25 cellular contexts compared by ENCODE assay signal in the genomic region with DNA sequence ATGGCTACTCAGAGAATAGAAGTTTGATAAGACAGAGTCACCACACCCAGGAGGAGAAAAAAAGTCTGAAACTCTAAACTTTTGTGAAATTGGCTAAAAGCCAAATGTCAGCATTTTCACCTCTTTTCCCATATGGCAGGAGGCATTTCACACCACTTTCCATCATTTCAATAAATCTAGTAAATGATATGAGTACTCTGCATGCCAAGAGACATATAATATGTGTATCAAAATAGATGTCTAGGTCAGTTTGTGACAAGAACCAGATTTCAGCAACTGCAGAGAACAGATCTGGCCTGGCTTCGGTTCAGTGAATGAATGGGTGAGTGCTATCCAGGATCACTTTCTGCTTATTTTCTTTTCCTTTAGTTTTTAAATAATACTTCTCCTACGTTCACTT.
"Had no signal": no experiment of that assay in that cellular context is flagged by ENCODE, and none has a peak within 500 bp of the region (broad histone marks: within the 10 kb centered on the region; RNA-seq: fewer than 3 reads in every experiment).

No MANE protein-coding gene starts in this region.

- H3K27me3 ChIP-seq: foreskin keratinocyte, gastroesophageal sphincter, heart left ventricle, hepatocyte, left lung, neural progenitor cell, sigmoid colon, stomach, thyroid gland, vagina had no signal

- DNase-seq: effector CD8-positive, alpha-beta T cell; endodermal cell; foreskin keratinocyte; heart left ventricle; kidney; mesenchymal stem cell; mucosa of descending colon; naive B cell; sigmoid colon; stimulated activated CD4-positive, alpha-beta T cell treated with anti-CD3 and anti-CD28 coated beads, Interleukin-2, amount 100 ng/mL, for 24 hours; stimulated activated CD4-positive, alpha-beta T cell treated with anti-CD3 and anti-CD28 coated beads, Interleukin-4, amount 100 ng/mL, for 24 hours; stimulated activated naive CD4-positive, alpha-beta T cell treated with Interleukin-2 at 50 U/mL for 16 hours; stomach; thyroid gland had no signal

- H3K9me3 Mint-ChIP-seq: dendritic cell treated with granulocyte-macrophage colony-stimulating factor and Interleukin-4, amounts not matched to agents 40 ng/mL and 50 ng/mL, for 4 days; endodermal cell; mesothelial cell of epicardium; naive B cell; natural killer cell treated with Interleukin-12 subunit alpha and Interleukin-12 subunit beta and Interleukin-15 and Interleukin-18, amount 100 ng/mL, for 72 hours; neural progenitor cell; stimulated activated effector memory CD8-positive, alpha-beta T cell treated with anti-CD3 and anti-CD28 coated beads, Interleukin-12 subunit alpha, Interleukin-12 subunit beta, amount 100 ng/mL, for 72 hours had no signal

- H3K4me1 ChIP-seq: left lung, parathyroid adenoma, thyroid gland had no signal

- H3K4me1 Mint-ChIP-seq: naive B cell; stimulated activated effector memory CD8-positive, alpha-beta T cell treated with anti-CD3 and anti-CD28 coated beads, Interleukin-12 subunit alpha, Interleukin-12 subunit beta, amount 100 ng/mL, for 72 hours had no signal

- H3K9ac ChIP-seq: neural progenitor cell, parathyroid adenoma had no signal

- H3K27ac Mint-ChIP-seq: dendritic cell treated with granulocyte-macrophage colony-stimulating factor and Interleukin-4, amounts not matched to agents 40 ng/mL and 50 ng/mL, for 4 days; endodermal cell; mesothelial cell of epicardium; naive B cell; natural killer cell treated with Interleukin-12 subunit alpha and Interleukin-12 subunit beta and Interleukin-15 and Interleukin-18, amount 100 ng/mL, for 72 hours; neural progenitor cell; progenitor cell of endocrine pancreas; stimulated activated effector memory CD8-positive, alpha-beta T cell treated with anti-CD3 and anti-CD28 coated beads, Interleukin-12 subunit alpha, Interleukin-12 subunit beta, amount 100 ng/mL, for 72 hours had no signal

- H3K36me3 ChIP-seq: gastroesophageal sphincter, heart left ventricle, left lung, neural progenitor cell, sigmoid colon, stomach, thyroid gland, vagina had no signal

- H3K4me3 Mint-ChIP-seq: dendritic cell treated with granulocyte-macrophage colony-stimulating factor and Interleukin-4, amounts not matched to agents 40 ng/mL and 50 ng/mL, for 4 days; endodermal cell; mesothelial cell of epicardium; natural killer cell treated with Interleukin-12 subunit alpha and Interleukin-12 subunit beta and Interleukin-15 and Interleukin-18, amount 100 ng/mL, for 72 hours; neural progenitor cell; stimulated activated effector memory CD8-positive, alpha-beta T cell treated with anti-CD3 and anti-CD28 coated beads, Interleukin-12 subunit alpha, Interleukin-12 subunit beta, amount 100 ng/mL, for 72 hours had no signal

- H3K36me3 Mint-ChIP-seq: mesothelial cell of epicardium; naive B cell; natural killer cell treated with Interleukin-12 subunit alpha and Interleukin-12 subunit beta and Interleukin-15 and Interleukin-18, amount 100 ng/mL, for 72 hours; neural progenitor cell; stimulated activated effector memory CD8-positive, alpha-beta T cell treated with anti-CD3 and anti-CD28 coated beads, Interleukin-12 subunit alpha, Interleukin-12 subunit beta, amount 100 ng/mL, for 72 hours had no signal

- H3K4me3 ChIP-seq: gastroesophageal sphincter, heart left ventricle, hepatocyte, left lung, mucosa of descending colon, neural progenitor cell, sigmoid colon, stomach, thyroid gland, vagina had no signal

- H3K9me3 ChIP-seq: gastroesophageal sphincter, heart left ventricle, left lung, mucosa of descending colon, sigmoid colon, stomach, thyroid gland, vagina had no signal
